1 cellular context compared by ENCODE assay signal in genomic region chr14:23379331-23380196, GRCh38.
TF ChIP-seq lines count a peak whose summit lies in the region.

No MANE protein-coding gene starts in this region.

TF ChIP-seq in HepG2, 621 proteins besides CTCF, POLR2A, EP300 and RAD21 (continued from another document and continues in another):
- TF ChIP-seq, protein P1, sequence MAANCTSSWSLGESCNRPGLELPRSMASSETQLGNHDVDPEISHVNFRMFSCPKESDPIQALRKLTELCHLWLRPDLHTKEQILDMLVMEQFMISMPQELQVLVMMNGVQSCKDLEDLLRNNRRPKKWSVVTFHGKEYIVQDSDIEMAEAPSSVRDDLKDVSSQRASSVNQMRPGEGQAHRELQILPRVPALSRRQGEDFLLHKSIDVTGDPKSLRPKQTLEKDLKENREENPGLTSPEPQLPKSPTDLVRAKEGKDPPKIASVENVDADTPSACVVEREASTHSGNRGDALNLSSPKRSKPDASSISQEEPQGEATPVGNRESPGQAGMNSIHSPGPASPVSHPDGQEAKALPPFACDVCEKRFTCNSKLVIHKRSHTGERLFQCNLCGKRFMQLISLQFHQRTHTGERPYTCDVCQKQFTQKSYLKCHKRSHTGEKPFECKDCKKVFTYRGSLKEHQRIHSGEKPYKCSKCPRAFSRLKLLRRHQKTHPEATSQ (CRISPR knock-in tag; IDR thresholded peaks at IDR 0.05; ENCODE audit: borderline replicate concordance), result no peak; the same call in 1 of the 2 replicates
- TF ChIP-seq MED13 (CRISPR knock-in tag; IDR thresholded peaks at IDR 0.05), result no peak
- no peak for TF ChIP-seq ZNF451 (CRISPR knock-in tag; IDR thresholded peaks at IDR 0.05)
- no peak for TF ChIP-seq CC2D1A (CRISPR knock-in tag; IDR thresholded peaks at IDR 0.05)
- TF ChIP-seq ZNF253 (CRISPR knock-in tag; IDR thresholded peaks at IDR 0.05; ENCODE audit: borderline replicate concordance), result no peak
- TF ChIP-seq, protein P2, sequence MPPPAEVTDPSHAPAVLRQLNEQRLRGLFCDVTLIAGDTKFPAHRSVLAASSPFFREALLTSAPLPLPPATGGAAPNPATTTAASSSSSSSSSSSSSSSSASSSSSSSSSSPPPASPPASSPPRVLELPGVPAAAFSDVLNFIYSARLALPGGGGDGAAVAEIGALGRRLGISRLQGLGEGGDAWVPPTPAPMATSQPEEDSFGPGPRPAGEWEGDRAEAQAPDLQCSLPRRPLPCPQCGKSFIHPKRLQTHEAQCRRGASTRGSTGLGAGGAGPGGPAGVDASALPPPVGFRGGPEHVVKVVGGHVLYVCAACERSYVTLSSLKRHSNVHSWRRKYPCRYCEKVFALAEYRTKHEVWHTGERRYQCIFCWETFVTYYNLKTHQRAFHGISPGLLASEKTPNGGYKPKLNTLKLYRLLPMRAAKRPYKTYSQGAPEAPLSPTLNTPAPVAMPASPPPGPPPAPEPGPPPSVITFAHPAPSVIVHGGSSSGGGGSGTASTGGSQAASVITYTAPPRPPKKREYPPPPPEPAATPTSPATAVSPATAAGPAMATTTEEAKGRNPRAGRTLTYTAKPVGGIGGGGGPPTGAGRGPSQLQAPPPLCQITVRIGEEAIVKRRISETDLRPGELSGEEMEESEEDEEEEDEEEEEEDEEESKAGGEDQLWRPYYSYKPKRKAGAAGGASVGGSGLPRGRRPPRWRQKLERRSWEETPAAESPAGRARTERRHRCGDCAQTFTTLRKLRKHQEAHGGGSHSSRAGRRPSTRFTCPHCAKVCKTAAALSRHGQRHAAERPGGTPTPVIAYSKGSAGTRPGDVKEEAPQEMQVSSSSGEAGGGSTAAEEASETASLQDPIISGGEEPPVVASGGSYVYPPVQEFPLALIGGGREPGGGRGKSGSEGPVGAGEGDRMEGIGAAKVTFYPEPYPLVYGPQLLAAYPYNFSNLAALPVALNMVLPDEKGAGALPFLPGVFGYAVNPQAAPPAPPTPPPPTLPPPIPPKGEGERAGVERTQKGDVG (CRISPR knock-in tag; IDR thresholded peaks at IDR 0.05; ENCODE audit: borderline replicate concordance), result no peak
- no peak for TF ChIP-seq ARNTL (CRISPR knock-in tag; IDR thresholded peaks at IDR 0.05)
- TF ChIP-seq SMARCE1 (IDR thresholded peaks at IDR 0.05; ENCODE audit: borderline replicate concordance), result no peak
- TF ChIP-seq KAT2B (IDR thresholded peaks at IDR 0.05; ENCODE audit: borderline replicate concordance, low read depth, low read length), result no peak
- no peak for TF ChIP-seq ZNF816 (CRISPR knock-in tag; IDR thresholded peaks at IDR 0.05; ENCODE audit: borderline replicate concordance)
- no peak for TF ChIP-seq ZUFSP (CRISPR knock-in tag; IDR thresholded peaks at IDR 0.05; ENCODE audit: borderline replicate concordance)
- TF ChIP-seq, protein P3, sequence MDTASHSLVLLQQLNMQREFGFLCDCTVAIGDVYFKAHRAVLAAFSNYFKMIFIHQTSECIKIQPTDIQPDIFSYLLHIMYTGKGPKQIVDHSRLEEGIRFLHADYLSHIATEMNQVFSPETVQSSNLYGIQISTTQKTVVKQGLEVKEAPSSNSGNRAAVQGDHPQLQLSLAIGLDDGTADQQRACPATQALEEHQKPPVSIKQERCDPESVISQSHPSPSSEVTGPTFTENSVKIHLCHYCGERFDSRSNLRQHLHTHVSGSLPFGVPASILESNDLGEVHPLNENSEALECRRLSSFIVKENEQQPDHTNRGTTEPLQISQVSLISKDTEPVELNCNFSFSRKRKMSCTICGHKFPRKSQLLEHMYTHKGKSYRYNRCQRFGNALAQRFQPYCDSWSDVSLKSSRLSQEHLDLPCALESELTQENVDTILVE (CRISPR knock-in tag; IDR thresholded peaks at IDR 0.05), result no peak
- TF ChIP-seq STAG1 (CRISPR knock-in tag; IDR thresholded peaks at IDR 0.05), result peak; percentile 99
- TF ChIP-seq CCAR2 (optimal IDR thresholded peaks at IDR 0.05; ENCODE audit: low read depth, low read length), result no peak
- TF ChIP-seq ZNF367 (CRISPR knock-in tag; IDR thresholded peaks at IDR 0.05; ENCODE audit: borderline replicate concordance), result no peak
- no peak for TF ChIP-seq ZNF615 (CRISPR knock-in tag; IDR thresholded peaks at IDR 0.05; ENCODE audit: borderline replicate concordance)
- no peak for TF ChIP-seq CREBL2 (CRISPR knock-in tag; IDR thresholded peaks at IDR 0.05; ENCODE audit: borderline replicate concordance)
- peak; percentile 91 for TF ChIP-seq ZNF547 (CRISPR knock-in tag; IDR thresholded peaks at IDR 0.05)
- TF ChIP-seq ZBTB3 (CRISPR knock-in tag; IDR thresholded peaks at IDR 0.05; ENCODE audit: borderline replicate concordance, low read depth), result no peak
- peak; percentile 94; the same call in 1 of the 2 replicates for TF ChIP-seq KDM2A (CRISPR knock-in tag; IDR thresholded peaks at IDR 0.05; ENCODE audit: borderline replicate concordance, low read depth)
- TF ChIP-seq ZFYVE20 (CRISPR knock-in tag; IDR thresholded peaks at IDR 0.05; ENCODE audit: borderline replicate concordance, low read depth), result no peak
- TF ChIP-seq MXI1 (IDR thresholded peaks at IDR 0.05; ENCODE audit: borderline replicate concordance, low read depth, low read length), result no peak
- TF ChIP-seq FOSL1 (CRISPR knock-in tag; IDR thresholded peaks at IDR 0.05; ENCODE audit: borderline replicate concordance), result no peak
- TF ChIP-seq HOXA7 (CRISPR knock-in tag; IDR thresholded peaks at IDR 0.05), result no peak
- TF ChIP-seq, protein P4, sequence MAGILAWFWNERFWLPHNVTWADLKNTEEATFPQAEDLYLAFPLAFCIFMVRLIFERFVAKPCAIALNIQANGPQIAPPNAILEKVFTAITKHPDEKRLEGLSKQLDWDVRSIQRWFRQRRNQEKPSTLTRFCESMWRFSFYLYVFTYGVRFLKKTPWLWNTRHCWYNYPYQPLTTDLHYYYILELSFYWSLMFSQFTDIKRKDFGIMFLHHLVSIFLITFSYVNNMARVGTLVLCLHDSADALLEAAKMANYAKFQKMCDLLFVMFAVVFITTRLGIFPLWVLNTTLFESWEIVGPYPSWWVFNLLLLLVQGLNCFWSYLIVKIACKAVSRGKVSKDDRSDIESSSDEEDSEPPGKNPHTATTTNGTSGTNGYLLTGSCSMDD (CRISPR knock-in tag; IDR thresholded peaks at IDR 0.05), result peak; percentile 33; the same call in 1 of the 2 replicates
- TF ChIP-seq HNRNPL (IDR thresholded peaks at IDR 0.05; ENCODE audit: low read depth, low read length), result no peak
- TF ChIP-seq ARID5B (CRISPR knock-in tag; IDR thresholded peaks at IDR 0.05), result peak; percentile 45; the same call in 1 of the 2 replicates
- no peak for TF ChIP-seq GTF2F1 (IDR thresholded peaks at IDR 0.05; ENCODE audit: low read length)
- peak; percentile 97 for TF ChIP-seq JARID2 (CRISPR knock-in tag; IDR thresholded peaks at IDR 0.05; ENCODE audit: insufficient replicate concordance)
- no peak for TF ChIP-seq E2F1 (CRISPR knock-in tag; IDR thresholded peaks at IDR 0.05)
- TF ChIP-seq ZBTB7A (CRISPR knock-in tag; IDR thresholded peaks at IDR 0.05), result no peak
- peak; percentile 73 for TF ChIP-seq TEAD3 (CRISPR knock-in tag; optimal IDR thresholded peaks at IDR 0.05; ENCODE audit: borderline replicate concordance)
- TF ChIP-seq ARNT (IDR thresholded peaks at IDR 0.05), result no peak
- TF ChIP-seq ZNF747 (CRISPR knock-in tag; IDR thresholded peaks at IDR 0.05; ENCODE audit: borderline replicate concordance), result no peak; the same call in 1 of the 2 replicates
- 0 out of 2 replicates have a peak, but pooled peaks have one; percentile 31 for TF ChIP-seq SMAD1 (CRISPR knock-in tag; IDR thresholded peaks at IDR 0.05; ENCODE audit: borderline replicate concordance, low read depth)
- no peak for TF ChIP-seq FIP1L1 (IDR thresholded peaks at IDR 0.05; ENCODE audit: borderline replicate concordance, insufficient read depth, low read depth, low read length)
- TF ChIP-seq AKNA (CRISPR knock-in tag; IDR thresholded peaks at IDR 0.05; ENCODE audit: borderline replicate concordance), result no peak
- TF ChIP-seq BHLHE40 (IDR thresholded peaks at IDR 0.05; ENCODE audit: low read length), result no peak
- no peak for TF ChIP-seq MLLT10 (CRISPR knock-in tag; IDR thresholded peaks at IDR 0.05)
- no peak for TF ChIP-seq ZNF766 (CRISPR knock-in tag; IDR thresholded peaks at IDR 0.05; ENCODE audit: borderline replicate concordance)
- no peak for TF ChIP-seq SMAD9 (CRISPR knock-in tag; IDR thresholded peaks at IDR 0.05)
- 0 out of 2 replicates have a peak, but pooled peaks have one; percentile 12 for TF ChIP-seq HMG20B (CRISPR knock-in tag; conservative IDR thresholded peaks at IDR 0.05)
- no peak for TF ChIP-seq ZC3H13 (CRISPR knock-in tag; IDR thresholded peaks at IDR 0.05)
- no peak for TF ChIP-seq NFATC3 (CRISPR knock-in tag; IDR thresholded peaks at IDR 0.05)
- TF ChIP-seq ZNF160 (CRISPR knock-in tag; IDR thresholded peaks at IDR 0.05), result no peak
- no peak for TF ChIP-seq RBM39 (IDR thresholded peaks at IDR 0.05; ENCODE audit: low read depth, low read length, poor library complexity, severe bottlenecking)
- peak; percentile 70; the same call in 1 of the 2 replicates for TF ChIP-seq GATAD1 (CRISPR knock-in tag; IDR thresholded peaks at IDR 0.05)
- no peak; the same call in 1 of the 2 replicates for TF ChIP-seq ZNF782 (CRISPR knock-in tag; IDR thresholded peaks at IDR 0.05; ENCODE audit: borderline replicate concordance)
